Comparison of ENCODE assay signal across 20 cellular contexts in genomic region chr11:134150195-134150903, GRCh38.
DNase-seq lines count a peak whose midpoint lies in the region; FAIRE-seq and TF ChIP-seq lines count a peak whose summit lies in the region.
"Had no signal": no experiment of that assay in that cellular context is flagged by ENCODE, and none has a peak within 500 bp of the region (broad histone marks: within the 10 kb centered on the region; RNA-seq: fewer than 3 reads in every experiment).

No MANE protein-coding gene starts in this region.

- no peak overlapping the region for H3K14ac ChIP-seq in H1 (ENCODE audit: insufficient read length)

- CTCF ChIA-PET in H1 (lab: Charles Lee; ENCODE audit: partially characterized antibody): interaction anchor here (0.7 to 1.9 kb wide), 3 partner anchors 10 to 175 kb away, joined by 3 to 6 read pairs (median 6); no protein-coding TSS in a partner anchor

- 94% methylated on average over 12 of the region's 12 CpGs; no CpG with 5 or more reads in 1 of the 2 experiments for WGBS in H1 (ENCODE audit: extremely low coverage in 1 of 2, insufficient coverage in 1 of 2, insufficient read length in 1 of 2, insufficient replicate concordance in 2 of 2, low coverage in 1 of 2, low lambda C conversion rate in 2 of 2, missing lambda C conversion rate in 1 of 2), 2 experiments

- no peak overlapping the region for H3K4ac ChIP-seq in H1 (replicated peaks; ENCODE audit: insufficient read length, low read depth, low read length)

- TF ChIP-seq CTCF in H1 (IDR thresholded peaks at IDR 0.05; ENCODE audit: control extremely low read depth in 1 of 3, insufficient read depth in 1 of 3, low read depth in 1 of 3, low read length in 3 of 3): no peak

- peaks cover 4 to 6% of the 10 kb centered on the region in 2 experiments for H4K20me1 ChIP-seq in H1 (replicated peaks in 1 of 2; ENCODE audit: control insufficient read depth in 1 of 2, insufficient read depth in 2 of 2, low read length in 2 of 2)

- H3K79me2 ChIP-seq in H1 (ENCODE audit: control insufficient read depth in 1 of 2, insufficient read depth in 2 of 2, low read length in 2 of 2): no peaks in the 10 kb centered on the region

- no peak overlapping the region; the same call in 1 of the 2 replicates for H4K8ac ChIP-seq in H1 (ENCODE audit: extremely low read depth, insufficient read depth, low read length)

- H2BK5ac ChIP-seq in H1 (ENCODE audit: low read depth, low read length): no peak overlapping the region

- no peak overlapping the region for H3K56ac ChIP-seq in H1 (replicated peaks; ENCODE audit: insufficient read length, low read depth, low read length)

- H4K5ac ChIP-seq in H1 (ENCODE audit: insufficient read length, low read depth, low read length): no peak overlapping the region

- POLR2A ChIA-PET in H1 (lab: Charles Lee; ENCODE audit: partially characterized antibody): interaction anchor here (0.7 to 1.4 kb wide), 3 partner anchors 10 to 189 kb away, joined by 3 to 5 read pairs (median 3); no protein-coding TSS in a partner anchor

- TF ChIP-seq RAD21 in H1 (IDR thresholded peaks at IDR 0.05 in 1 of 2, conservative IDR thresholded peaks at IDR 0.05 in 1 of 2; ENCODE audit: low read depth in 2 of 2, low read length in 2 of 2): no peak

- no peak overlapping the region for H3K27ac ChIP-seq in H1 (ENCODE audit: low read depth, low read length)
- H3K27ac ChIP-seq in effector memory CD4-positive, alpha-beta T cell (ENCODE audit: insufficient read depth, low read length, poor library complexity, severe bottlenecking): no peak overlapping the region
- H3K27ac ChIP-seq: adrenal gland had no signal

- H2BK15ac ChIP-seq in H1 (ENCODE audit: low read length): no peak overlapping the region

- no peak for FAIRE-seq in H1 (lab: Jason Lieb, UNC)
- no peak for FAIRE-seq in RCC 7860 (lab: Jason Lieb, UNC)
- FAIRE-seq: frontal cortex, urothelium cell line had no signal

- no peak overlapping the region for H2BK120ac ChIP-seq in H1 (replicated peaks; ENCODE audit: low read depth, low read length)

- H2AK5ac ChIP-seq in H1 (ENCODE audit: low read depth, low read length): no peak overlapping the region

- peak; percentile 13 to 26 for DNase-seq in activated CD4-positive, alpha-beta T cell treated with anti-CD3 and anti-CD28 coated beads, Interleukin-2, amount 50 U/mL, for 48 hours
- no peak for DNase-seq in activated CD4-positive, alpha-beta T cell treated with anti-CD3 and anti-CD28 coated beads for 4 hours
- peak; percentile 65 for DNase-seq in G401 (ENCODE audit: low spot score)
- DNase-seq in H1 (ENCODE audit: low read depth in 1 of 2, low spot score in 2 of 2): no peak
- peak; percentile 27 for DNase-seq in putamen (ENCODE audit: low spot score)
- DNase-seq in NCI-H748 (lab: John Stamatoyannopoulos, UW; ENCODE audit: unreplicated experiment): no peak
- DNase-seq in effector memory CD4-positive, alpha-beta T cell: no peak
- DNase-seq in RCC 7860 (ENCODE audit: low spot score): no peak
- DNase-seq: ACHN; activated CD8-positive, alpha-beta memory T cell treated with anti-CD3 and anti-CD28 coated beads, Interleukin-2, amount 50 U/mL, for 48 hours; adrenal gland; GDM1; H7; immature natural killer cell; NCI-H146; NCI-H524 treated with DMSO at 0.1 percent for 48 hours; stimulated activated naive B cell treated with anti-CD40 and anti-IgM and Interleukin-4, amounts not matched to agents 10 μg/mL and 1 μg/mL and 100 μg/mL, for 72 hours; SW 1271 had no signal

- no peak overlapping the region for H2AFZ ChIP-seq in H1 (ENCODE audit: low read length)

- H3K23me2 ChIP-seq in H1 (ENCODE audit: low read depth, low read length): no peaks in the 10 kb centered on the region

- no peak overlapping the region for H3K4me3 ChIP-seq in H1 (ENCODE audit: extremely low read depth in 1 of 4, insufficient read depth in 2 of 4, low read depth in 3 of 4, low read length in 4 of 4)
- H3K4me3 ChIP-seq in effector memory CD4-positive, alpha-beta T cell (ENCODE audit: insufficient read depth, low read depth, low read length, poor library complexity, severe bottlenecking): no peak overlapping the region
- H3K4me3 ChIP-seq: adrenal gland had no signal

- no peak for TF ChIP-seq POLR2A in H1 (IDR thresholded peaks at IDR 0.05; ENCODE audit: control extremely low read depth in 1 of 2, low read depth in 2 of 2, low read length in 2 of 2)

- no peak overlapping the region for H2BK12ac ChIP-seq in H1 (ENCODE audit: low read depth, low read length)

- peaks cover 3% of the 10 kb centered on the region; the same call in 1 of the 2 replicates for H3K79me1 ChIP-seq in H1 (ENCODE audit: low read depth, low read length)

- peaks cover 5 to 7% of the 10 kb centered on the region in 2 experiments; a peak in 3 of 4 replicates for H3K9me3 ChIP-seq in H1 (ENCODE audit: insufficient read depth in 2 of 2, low read depth in 1 of 2, low read length in 1 of 2)
- no peaks in the 10 kb centered on the region for H3K9me3 ChIP-seq in effector memory CD4-positive, alpha-beta T cell (ENCODE audit: control insufficient read depth, low read length)
- H3K9me3 ChIP-seq: adrenal gland had no signal

- H3K23ac ChIP-seq in H1 (ENCODE audit: insufficient read length): no peak overlapping the region

- no peaks in the 10 kb centered on the region for H3K27me3 ChIP-seq in H1 (replicated peaks in 1 of 4; ENCODE audit: control insufficient read depth in 3 of 4, extremely low read depth in 1 of 4, insufficient read depth in 3 of 4, low read length in 3 of 4)
- no peaks in the 10 kb centered on the region for H3K27me3 ChIP-seq in effector memory CD4-positive, alpha-beta T cell (replicated peaks; ENCODE audit: control insufficient read depth, insufficient read depth, low read length, poor library complexity, severe bottlenecking)
- H3K27me3 ChIP-seq: adrenal gland had no signal

- in situ Hi-C loops in G401 (cut with HindIII; ENCODE audit: low sequenced_read_pairs): no loop called here

- no peaks in the 10 kb centered on the region for H3K4me1 ChIP-seq in H1 (replicated peaks in 1 of 4; ENCODE audit: control insufficient read depth in 3 of 4, insufficient read depth in 4 of 4, low read length in 3 of 4)
- no peaks in the 10 kb centered on the region for H3K4me1 ChIP-seq in effector memory CD4-positive, alpha-beta T cell (ENCODE audit: control insufficient read depth, insufficient read depth, low read length, poor library complexity, severe bottlenecking)
- H3K4me1 ChIP-seq: adrenal gland had no signal

- no peak for TF ChIP-seq EP300 in H1 (IDR thresholded peaks at IDR 0.05; ENCODE audit: borderline replicate concordance in 1 of 2, low read depth in 2 of 2, low read length in 2 of 2)

- H3K36me3 ChIP-seq in H1 (ENCODE audit: control insufficient read depth in 2 of 4, insufficient read depth in 4 of 4, low read length in 3 of 4): peaks cover 11 to 71% (median 47%) of the 10 kb centered on the region in 4 experiments; a peak in 7 of 8 replicates
- H3K36me3 ChIP-seq in effector memory CD4-positive, alpha-beta T cell (ENCODE audit: control insufficient read depth, insufficient read depth, low read length): peaks cover 27% of the 10 kb centered on the region

- H3K4me2 ChIP-seq in H1 (ENCODE audit: insufficient read depth in 1 of 2, low read depth in 2 of 2, low read length in 2 of 2): no peak overlapping the region

- H3K9ac ChIP-seq in H1 (replicated peaks in 1 of 4; ENCODE audit: extremely low read depth in 1 of 4, low read depth in 3 of 4, low read length in 3 of 4): no peak overlapping the region

- no peak overlapping the region for H2BK20ac ChIP-seq in H1 (ENCODE audit: low read length)

- no peak overlapping the region for H4K91ac ChIP-seq in H1 (replicated peaks; ENCODE audit: insufficient read length, low read length)

- H3K18ac ChIP-seq in H1 (ENCODE audit: extremely low read depth, low read length): no peak overlapping the region

TF ChIP-seq in H1, 55 proteins besides CTCF, POLR2A, EP300 and RAD21:
- TF ChIP-seq RNF2 (IDR thresholded peaks at IDR 0.05; ENCODE audit: borderline replicate concordance, low read depth, low read length, missing control alignments, poor library complexity, severe bottlenecking) (no peak), POLR2AphosphoS5 (IDR thresholded peaks at IDR 0.05; ENCODE audit: low read depth, low read length) (0 out of 2 replicates have a peak, but pooled peaks have one; percentile 21), CBX5 (IDR thresholded peaks at IDR 0.05; ENCODE audit: low read depth, low read length) (no peak), SAP30 (IDR thresholded peaks at IDR 0.05; ENCODE audit: insufficient read depth, insufficient replicate concordance, low read length) (no peak)

Comparison
In these comparisons a context has a peak if more than half of its experiments do, and no peak if none do; other contexts are left out.
1. DNase-seq: peak in activated CD4-positive, alpha-beta T cell treated with anti-CD3 and anti-CD28 coated beads, Interleukin-2, amount 50 U/mL, for 48 hours (2 of 2), G401 (single experiment) and putamen (single experiment); none in activated CD4-positive, alpha-beta T cell treated with anti-CD3 and anti-CD28 coated beads for 4 hours (0 of 2), H1 (0 of 2), NCI-H748 (single experiment), effector memory CD4-positive, alpha-beta T cell (0 of 3) and RCC 7860 (single experiment).